14 cellular contexts compared by ENCODE assay signal in genomic region chr2:218436992-218437391, GRCh38. TPM values are rescaled to one million over a fixed set of nuclear protein-coding genes. Genes with fewer than 3 reads are reported as not detected.
DNase-seq lines count a peak whose midpoint lies in the region; ATAC-seq and TF ChIP-seq lines count a peak whose summit lies in the region.
"Had no signal": no experiment of that assay in that cellular context is flagged by ENCODE, and none has a peak within 500 bp of the region (broad histone marks: within the 10 kb centered on the region; RNA-seq: fewer than 3 reads in every experiment).

No MANE protein-coding gene starts in this region.

- H3K27me3 ChIP-seq in lower lobe of right lung (ENCODE audit: low read depth) (no peaks in the 10 kb centered on the region), suprapubic skin (no peaks in the 10 kb centered on the region), upper lobe of left lung (no peaks in the 10 kb centered on the region)
- H3K27me3 ChIP-seq: BE2C had no signal

- H3K4me1 Mint-ChIP-seq in T-helper 17 cell: peaks cover 12% of the 10 kb centered on the region

- H3K4me1 ChIP-seq in lower lobe of right lung (no peaks in the 10 kb centered on the region), suprapubic skin (no peaks in the 10 kb centered on the region), upper lobe of left lung (no peaks in the 10 kb centered on the region)
- H3K4me1 ChIP-seq: BE2C had no signal

- peaks cover 2% of the 10 kb centered on the region for H3K36me3 Mint-ChIP-seq in T-helper 17 cell (ENCODE audit: low read depth)
- H3K36me3 Mint-ChIP-seq: CD4-positive, alpha-beta memory T cell had no signal

- peak overlapping the region; percentile 77 for H3K27ac Mint-ChIP-seq in T-helper 17 cell
- H3K27ac Mint-ChIP-seq: HFFc6 had no signal

- H3K9me3 ChIP-seq in T-helper 17 cell (ENCODE audit: control insufficient read depth, low read length, poor library complexity, severe bottlenecking) (no peaks in the 10 kb centered on the region), lower lobe of right lung (no peaks in the 10 kb centered on the region), suprapubic skin (no peaks in the 10 kb centered on the region), upper lobe of left lung (no peaks in the 10 kb centered on the region)
- H3K9me3 ChIP-seq: BE2C had no signal

- TF ChIP-seq POLR2A in suprapubic skin (IDR thresholded peaks at IDR 0.05): no peak
- no peak for TF ChIP-seq POLR2A in upper lobe of left lung (IDR thresholded peaks at IDR 0.05)

- H3K4me3 Mint-ChIP-seq in T-helper 17 cell: no peak overlapping the region
- H3K4me3 Mint-ChIP-seq: HFFc6 had no signal

- 87% methylated on average over 5 of the region's 5 CpGs for WGBS in suprapubic skin
- WGBS in upper lobe of left lung, 2 donors: 80 to 90% methylated on average over 1 to 5 of the region's 5 CpGs

- H3K27me3 Mint-ChIP-seq in T-helper 17 cell: no peaks in the 10 kb centered on the region
- H3K27me3 Mint-ChIP-seq: CD4-positive, alpha-beta memory T cell had no signal

- intact Hi-C loops in lower lobe of right lung (cut with DNase I): no loop called here

- TF ChIP-seq EP300 in suprapubic skin (IDR thresholded peaks at IDR 0.05): no peak
- TF ChIP-seq EP300 in upper lobe of left lung (IDR thresholded peaks at IDR 0.05): no peak

- H3K27ac ChIP-seq in 22Rv1 (peak overlapping the region; percentile 100), lower lobe of right lung (no peak overlapping the region), suprapubic skin (no peak overlapping the region), upper lobe of left lung (no peak overlapping the region)

- no peak overlapping the region for H3K4me3 ChIP-seq in lower lobe of right lung
- H3K4me3 ChIP-seq in suprapubic skin: no peak overlapping the region
- H3K4me3 ChIP-seq in upper lobe of left lung: no peak overlapping the region
- H3K4me3 ChIP-seq: K562 had no signal

- H3K36me3 ChIP-seq in lower lobe of right lung: no peaks in the 10 kb centered on the region
- H3K36me3 ChIP-seq in suprapubic skin: no peaks in the 10 kb centered on the region
- H3K36me3 ChIP-seq in upper lobe of left lung: no peaks in the 10 kb centered on the region
- H3K36me3 ChIP-seq: BE2C had no signal

- no peak for ATAC-seq in T-helper 17 cell
- ATAC-seq in lower lobe of right lung: no peak
- ATAC-seq in upper lobe of left lung (ENCODE audit: low FRiP score in 2 of 2): no peak
- ATAC-seq: K562 had no signal

- DNase-seq in T-helper 17 cell (no peak), lower lobe of right lung (peak; percentile 23), suprapubic skin (ENCODE audit: low spot score in 2 of 2) (peak; percentile 53 to 59), HT-29 (ENCODE audit: low spot score) (no peak), upper lobe of left lung (no peak), NCI-H446 (lab: John Stamatoyannopoulos, UW) (no peak)
- DNase-seq: BE2C; CD4-positive, alpha-beta memory T cell; DMS79; HCEC 1CT; HFFc6 had no signal

- no peak for TF ChIP-seq CTCF in 22Rv1 (IDR thresholded peaks at IDR 0.05)
- no peak for TF ChIP-seq CTCF in lower lobe of right lung (IDR thresholded peaks at IDR 0.05)
- TF ChIP-seq CTCF in suprapubic skin (IDR thresholded peaks at IDR 0.05): no peak
- no peak for TF ChIP-seq CTCF in upper lobe of left lung (IDR thresholded peaks at IDR 0.05)

RNA-seq across cellular contexts. Expression of gene VIL1, which starts 18.1 kb away (rescaled TPM):
- 1 to 10 TPM in 1 of 2 donors, under 1 TPM in 1; 0.32 to 6.2 TPM for total RNA-seq in T-helper 17 cell
- total RNA-seq in lower lobe of right lung: 0.41 TPM
- total RNA-seq in suprapubic skin: 1 to 10 TPM in 2 of 4 donors, under 1 TPM in 2; 0.21 to 3.3 (median 1.1) TPM
- total RNA-seq in HT-29 (2014; rRNA removed; shearing (Covaris generic)): 230 and 247 TPM in 2 replicates
- total RNA-seq in upper lobe of left lung: under 1 TPM in 3 of 6 donors, not detected in 3; 0.29 to 0.76 (median 0.40) TPM
- total RNA-seq: CD4-positive, alpha-beta memory T cell; H4; HFFc6 had no signal

RNA-seq across cellular contexts. Expression of gene CTDSP1, which starts 37.3 kb away (rescaled TPM):
- total RNA-seq in T-helper 17 cell: 100 to 1,000 TPM; 109 to 132 TPM
- 168 TPM for total RNA-seq in lower lobe of right lung
- 100 to 1,000 TPM in 2 of 4 donors, 10 to 100 TPM in 2; 70.3 to 140 (median 99.5) TPM for total RNA-seq in suprapubic skin
- total RNA-seq in HT-29 (2014; rRNA removed; shearing (Covaris generic)): 132 and 151 TPM in 2 replicates
- 100 to 1,000 TPM in 5 of 6 donors, 10 to 100 TPM in 1; 96.6 to 239 (median 189) TPM for total RNA-seq in upper lobe of left lung

RNA-seq across cellular contexts. Expression of gene SLC11A1, which starts 54.9 kb away (rescaled TPM):
- total RNA-seq in T-helper 17 cell (10 to 100 TPM in 1 of 2 donors, 1 to 10 TPM in 1; 2.7 to 23.9 TPM), lower lobe of right lung (419 TPM), suprapubic skin (10 to 100 TPM in 2 of 4 donors, 1 to 10 TPM in 1, under 1 TPM in 1; 0.78 to 16.1 (median 7.6) TPM), upper lobe of left lung (1,000 to 10,000 TPM in 2 of 6 donors, 100 to 1,000 TPM in 4; 145 to 3,249 (median 371) TPM)
- 0.33 and 0.86 TPM in 2 replicates for total RNA-seq in HT-29 (2014; rRNA removed; shearing (Covaris generic))

Comparison
In these comparisons a context has a peak if more than half of its experiments do, and no peak if none do; other contexts are left out.
1. DNase-seq: peak in lower lobe of right lung (single experiment) and suprapubic skin (2 of 2); none in T-helper 17 cell (0 of 3), HT-29 (single experiment), upper lobe of left lung (0 of 2) and NCI-H446 (0 of 2).
2. RNA of gene VIL1, which starts 18.1 kb away (total RNA-seq): 230 to 247 TPM in HT-29; 0.32 to 6.2 TPM in T-helper 17 cell, 0.21 to 3.3 TPM in suprapubic skin, 0.41 TPM in lower lobe of right lung (single experiment) and 0.29 to 0.76 TPM in upper lobe of left lung; every median in the first group is over 10 times any median in the second.
3. RNA of gene SLC11A1, which starts 54.9 kb away (total RNA-seq): 419 TPM in lower lobe of right lung (single experiment) and 145 to 3,249 TPM in upper lobe of left lung; 2.7 to 23.9 TPM in T-helper 17 cell, 0.78 to 16.1 TPM in suprapubic skin and 0.33 to 0.86 TPM in HT-29; every median in the first group is over 4 times any median in the second.